Comparison of ENCODE assay signal across 2 cellular contexts in the genomic region with DNA sequence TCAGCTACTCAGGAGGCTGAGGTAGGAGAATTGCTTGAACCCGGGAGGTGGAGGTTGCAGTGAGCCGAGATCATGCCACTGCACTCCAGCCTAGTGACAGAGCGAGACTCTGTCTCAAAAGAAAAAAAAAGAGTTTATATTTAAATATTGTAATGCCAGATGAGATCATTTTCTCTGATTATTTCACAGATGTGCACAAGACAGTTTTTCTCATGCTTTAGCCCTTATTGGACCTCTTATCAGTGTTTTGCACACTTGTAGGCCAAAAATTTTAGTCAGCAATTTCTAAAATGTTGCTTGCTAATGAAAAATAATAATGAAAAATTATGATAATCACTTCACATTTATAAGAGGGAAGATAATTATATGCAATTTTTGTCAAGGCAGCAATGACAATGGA. TPM values are rescaled to one million over a fixed set of nuclear protein-coding genes. Genes with fewer than 3 reads are reported as not detected.
"Had no signal": no experiment of that assay in that cellular context is flagged by ENCODE, and none has a peak within 500 bp of the region (broad histone marks: within the 10 kb centered on the region; RNA-seq: fewer than 3 reads in every experiment).

No MANE protein-coding gene starts in this region.

RNA-seq across cellular contexts. Expression of gene TBPL2, which starts 36.0 kb away (rescaled TPM):
- total RNA-seq: G401 had no signal
- polyA plus RNA-seq: GM12878 had no signal
